ENCODE assay signal across 18 cellular contexts in genomic region chr6:15038013-15038791, GRCh38.
DNase-seq lines count a peak whose midpoint lies in the region; ATAC-seq and TF ChIP-seq lines count a peak whose summit lies in the region.
"Had no signal": no experiment of that assay in that cellular context is flagged by ENCODE, and none has a peak within 500 bp of the region (broad histone marks: within the 10 kb centered on the region; RNA-seq: fewer than 3 reads in every experiment).

No MANE protein-coding gene starts in this region.

- CTCF ChIA-PET in HEK293T (lab: Yijun Ruan, JAX) = interaction anchor here (1.1 kb wide), 1 partner anchor 12 kb away, joined by 3 read pairs; no protein-coding TSS in a partner anchor

- 0 out of 2 replicates have a peak overlapping the region, but pooled peaks have one; percentile 9 for H3K9ac ChIP-seq in HUES48 (ENCODE audit: low read depth, low read length)
- H3K9ac ChIP-seq in NT2/D1 (ENCODE audit: insufficient read length, low read depth) = peak overlapping the region; percentile 46

- DNase-seq in NT2/D1 (ENCODE audit: low read depth, low spot score) (no peak), iPS DF 4.7 (ENCODE audit: extremely low read depth, low spot score) (peak; percentile 81), NCI-H2196 treated with DMSO at 0.1 percent for 48 hours (lab: John Stamatoyannopoulos, UW; ENCODE audit: unreplicated experiment) (no peak), NCI-H2107 treated with DMSO at 0.1 percent for 48 hours (lab: John Stamatoyannopoulos, UW; ENCODE audit: unreplicated experiment) (no peak), HEK293T (ENCODE audit: extremely low spot score) (no peak)
- DNase-seq: EL, GF-D8, MV-4-11, NCI-H1417, NCI-H187, NCI-H748 treated with DMSO at 0.1 percent for 48 hours, Peyer's patch, SJCRH30, T-cell had no signal

- H3K4me1 ChIP-seq in HUES48 (ENCODE audit: control insufficient read depth, insufficient read depth, low read length) (peaks cover 9% of the 10 kb centered on the region), NT2/D1 (ENCODE audit: insufficient read depth, insufficient read length) (no peaks in the 10 kb centered on the region)
- H3K4me1 ChIP-seq: A549, SJCRH30 had no signal

- H3K27me3 ChIP-seq in HUES48 (ENCODE audit: control insufficient read depth, insufficient read depth, low read length) = no peaks in the 10 kb centered on the region
- H3K27me3 ChIP-seq in NT2/D1 (ENCODE audit: insufficient read depth, insufficient read length) = no peaks in the 10 kb centered on the region
- H3K27me3 ChIP-seq: Peyer's patch, SJCRH30 had no signal

- no peaks in the 10 kb centered on the region for H3K9me3 ChIP-seq in HUES48 (ENCODE audit: control insufficient read depth, insufficient read depth, low read length)
- no peaks in the 10 kb centered on the region for H3K9me3 ChIP-seq in NT2/D1 (ENCODE audit: insufficient read depth, low read length)
- H3K9me3 ChIP-seq: A549, HAP-1, Peyer's patch, SJCRH30 had no signal

- H3K4me3 ChIP-seq in HUES48 (ENCODE audit: low read depth, low read length) = no peak overlapping the region
- no peak overlapping the region for H3K4me3 ChIP-seq in NT2/D1 (ENCODE audit: insufficient read length, low read depth)
- H3K4me3 ChIP-seq: A549, HAP-1, Peyer's patch, SJCRH30 had no signal

- POLR2A ChIA-PET in HEK293T (lab: Yijun Ruan, JAX) = no interaction called here

- H3K27ac ChIP-seq in HUES48 (ENCODE audit: low read depth, low read length) = peak overlapping the region; percentile 87
- H3K27ac ChIP-seq: A549, Peyer's patch, SJCRH30 had no signal

- no peak for ATAC-seq in HG03460 (IDR thresholded peaks at IDR 0.05; ENCODE audit: unreplicated experiment)
- ATAC-seq: A549, T-cell had no signal

- H3K36me3 ChIP-seq in HUES48 (ENCODE audit: control insufficient read depth, insufficient read depth, low read length) (no peaks in the 10 kb centered on the region), NT2/D1 (ENCODE audit: insufficient read depth, insufficient read length, low read length) (no peaks in the 10 kb centered on the region)
- H3K36me3 ChIP-seq: HAP-1, Peyer's patch, SJCRH30 had no signal

TF ChIP-seq in HEK293T, 16 proteins besides CTCF, POLR2A, EP300 and RAD21:
- no peak for TF ChIP-seq ARNT (IDR thresholded peaks at IDR 0.05)
- TF ChIP-seq SUZ12 (IDR thresholded peaks at IDR 0.05) = no peak
- no peak for TF ChIP-seq CTBP1 (IDR thresholded peaks at IDR 0.05; ENCODE audit: borderline replicate concordance)
- no peak for TF ChIP-seq FOXA1 (IDR thresholded peaks at IDR 0.05)
- TF ChIP-seq HDGF (IDR thresholded peaks at IDR 0.05; ENCODE audit: borderline replicate concordance) = no peak
- no peak for TF ChIP-seq L3MBTL2 (conservative IDR thresholded peaks at IDR 0.05)
- TF ChIP-seq NFRKB (IDR thresholded peaks at IDR 0.05) = no peak
- TF ChIP-seq FOXK2 (IDR thresholded peaks at IDR 0.05) = no peak
- no peak for TF ChIP-seq TARDBP (IDR thresholded peaks at IDR 0.05)
- no peak for TF ChIP-seq LEF1 (IDR thresholded peaks at IDR 0.05; ENCODE audit: borderline replicate concordance)
- no peak for TF ChIP-seq BHLHE40 (IDR thresholded peaks at IDR 0.05; ENCODE audit: borderline replicate concordance)
